Comparison of ENCODE assay signal across 1 cellular context in the genomic region with DNA sequence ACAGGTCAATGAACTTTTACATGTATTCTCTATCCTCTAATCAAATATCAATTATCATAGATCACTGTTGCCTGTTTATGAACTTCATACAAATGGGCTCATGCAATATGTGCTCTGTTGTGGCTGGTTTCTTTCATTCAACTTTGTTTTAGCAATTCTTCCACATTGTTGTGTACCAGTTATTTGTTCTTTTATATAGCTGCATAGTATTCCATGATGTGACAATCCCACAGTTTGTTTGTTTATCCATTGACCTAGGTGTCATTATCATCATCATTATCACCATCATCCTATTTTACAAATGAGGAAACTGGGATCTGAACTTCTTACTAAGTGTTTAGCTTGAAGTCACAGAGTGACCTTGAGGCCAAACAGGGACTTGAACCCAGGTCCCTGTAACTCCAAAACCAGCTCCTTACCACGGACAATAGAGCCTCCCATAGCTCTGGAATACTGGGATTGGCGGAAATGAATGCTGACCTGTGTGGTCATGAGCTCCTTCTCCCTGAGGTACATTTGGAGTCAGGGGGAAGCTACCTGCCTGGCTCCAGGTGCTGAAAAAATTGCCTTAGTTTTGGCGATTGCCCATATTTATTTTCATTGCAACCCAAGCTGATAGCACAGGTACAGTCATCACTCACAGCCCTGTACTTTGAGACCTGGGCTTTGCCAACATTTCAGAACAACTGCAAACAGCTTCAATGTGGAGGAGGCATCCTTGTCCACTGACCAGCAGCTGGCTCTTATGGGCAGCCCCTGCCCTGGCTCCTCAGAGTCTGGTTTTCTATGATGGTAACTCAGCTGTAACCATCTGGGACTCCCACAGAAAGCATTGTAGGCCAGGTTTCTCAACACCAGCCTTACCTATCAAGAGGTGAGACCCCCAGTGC.
TF ChIP-seq lines count a peak whose summit lies in the region.

No MANE protein-coding gene starts in this region.

TF ChIP-seq in GM12878, 131 proteins besides CTCF, POLR2A, EP300 and RAD21:
- TF ChIP-seq EGR1 (IDR thresholded peaks at IDR 0.05; ENCODE audit: borderline replicate concordance in 1 of 2, low read depth in 2 of 2, low read length in 2 of 2) (no peak), WRNIP1 (IDR thresholded peaks at IDR 0.05; ENCODE audit: borderline replicate concordance, low read depth, low read length) (0 out of 2 replicates have a peak, but pooled peaks have one; percentile 54)
